In genomic region chr14:94541234-94541975, GRCh38 we compare ENCODE assay signal across 27 cellular contexts. TPM values are rescaled to one million over a fixed set of nuclear protein-coding genes. Genes with fewer than 3 reads are reported as not detected.
"Had no signal": no experiment of that assay in that cellular context is flagged by ENCODE, and none has a peak within 500 bp of the region (broad histone marks: within the 10 kb centered on the region; RNA-seq: fewer than 3 reads in every experiment).

No MANE protein-coding gene starts in this region.

- H3K4me1 Mint-ChIP-seq: memory B cell; mesothelial cell of epicardium; natural killer cell; stimulated activated memory B cell treated with anti-CD40 and anti-IgM and Interleukin-4, amounts not matched to agents 10 μg/mL and 1 μg/mL and 100 μg/mL, for 72 hours had no signal

- H3K4me3 Mint-ChIP-seq: memory B cell; mesothelial cell of epicardium; natural killer cell; neural crest cell; stimulated activated memory B cell treated with anti-CD40 and anti-IgM and Interleukin-4, amounts not matched to agents 10 μg/mL and 1 μg/mL and 100 μg/mL, for 72 hours; stimulated activated naive CD8-positive, alpha-beta T cell treated with anti-CD3 and anti-CD28 coated beads, Interleukin-15, Interleukin-2, amounts not matched to agents 100 ng/mL and 50 ng/mL, for 24 hours had no signal

- H3K9me3 ChIP-seq: gastrocnemius medialis, psoas muscle, testis, upper lobe of right lung had no signal

- H3K4me1 ChIP-seq: gastrocnemius medialis, psoas muscle, tibial nerve, upper lobe of right lung had no signal

- H3K27ac ChIP-seq: gastrocnemius medialis, heart right ventricle, psoas muscle, spleen, testis, tibial nerve, upper lobe of right lung had no signal

- H3K36me3 ChIP-seq: gastrocnemius medialis, heart right ventricle, spleen, tibial nerve, upper lobe of right lung had no signal

- DNase-seq: caudate nucleus; effector memory CD4-positive, alpha-beta T cell; gastrocnemius medialis; heart right ventricle; natural killer cell; occipital lobe; psoas muscle; spleen; stimulated activated CD4-positive, alpha-beta T cell treated with anti-CD3 and anti-CD28 coated beads, Interleukin-15, amount 100 ng/mL, for 24 hours; stimulated activated CD4-positive, alpha-beta T cell treated with anti-CD3 and anti-CD28 coated beads, Interleukin-1b, Interleukin-23, amount 100 ng/mL, for 48 hours; stimulated activated CD4-positive, alpha-beta T cell treated with anti-CD3 and anti-CD28 coated beads, Interleukin-4, amount 100 ng/mL, for 24 hours; testis; upper lobe of right lung had no signal

- H3K27ac Mint-ChIP-seq: memory B cell; mesothelial cell of epicardium; natural killer cell; stimulated activated memory B cell treated with anti-CD40 and anti-IgM and Interleukin-4, amounts not matched to agents 10 μg/mL and 1 μg/mL and 100 μg/mL, for 72 hours; stimulated activated naive CD8-positive, alpha-beta T cell treated with anti-CD3 and anti-CD28 coated beads, Interleukin-15, Interleukin-2, amounts not matched to agents 100 ng/mL and 50 ng/mL, for 24 hours had no signal

- H3K36me3 Mint-ChIP-seq: mesothelial cell of epicardium; natural killer cell; stimulated activated memory B cell treated with anti-CD40 and anti-IgM and Interleukin-4, amounts not matched to agents 10 μg/mL and 1 μg/mL and 100 μg/mL, for 72 hours had no signal

- H3K9me3 Mint-ChIP-seq: mesothelial cell of epicardium, natural killer cell, neural crest cell had no signal

- H3K27me3 Mint-ChIP-seq: stimulated activated memory B cell treated with anti-CD40 and anti-IgM and Interleukin-4, amounts not matched to agents 10 μg/mL and 1 μg/mL and 100 μg/mL, for 72 hours had no signal

- H3K27me3 ChIP-seq: testis, tibial nerve, upper lobe of right lung had no signal

- ATAC-seq: gastrocnemius medialis; natural killer cell; psoas muscle; stimulated activated memory B cell treated with anti-CD40 and anti-IgM and Interleukin-4, amounts not matched to agents 10 μg/mL and 1 μg/mL and 100 μg/mL, for 72 hours; upper lobe of right lung had no signal

- H3K4me3 ChIP-seq: gastrocnemius medialis, heart right ventricle, psoas muscle, spleen, testis, tibial nerve, upper lobe of right lung had no signal

RNA-seq across cellular contexts. Expression of gene SERPINA4, which starts 19.8 kb away (rescaled TPM):
- total RNA-seq: chondrocyte, esophagus mucosa, fibroblast of lung, fibroblast of villous mesenchyme, heart right ventricle, lower leg skin, mesothelial cell of epicardium, myocyte, natural killer cell, neural crest cell, occipital lobe, psoas muscle, skeletal muscle tissue, spleen, tibial nerve, upper lobe of right lung had no signal
- polyA plus RNA-seq: fibroblast of lung, heart right ventricle, psoas muscle, spleen had no signal

RNA-seq across cellular contexts. Expression of gene SERPINA12, which starts 32.1 kb away (rescaled TPM):
- total RNA-seq: chondrocyte, esophagus mucosa, fibroblast of lung, fibroblast of villous mesenchyme, gastrocnemius medialis, heart right ventricle, mesothelial cell of epicardium, mucosa of gallbladder, myocyte, natural killer cell, neural crest cell, occipital lobe, psoas muscle, skeletal muscle tissue, spleen, tibial nerve, upper lobe of right lung had no signal
- polyA plus RNA-seq: fibroblast of lung, heart right ventricle, psoas muscle, spleen had no signal

RNA-seq across cellular contexts. Expression of gene SERPINA5, which starts 39.8 kb away (rescaled TPM):
- total RNA-seq: fibroblast of lung, fibroblast of villous mesenchyme, myocyte, natural killer cell had no signal
- polyA plus RNA-seq: fibroblast of lung had no signal
